ENCODE assay signal across 18 cellular contexts in genomic region chr9:133980864-133981588, GRCh38. TPM values are rescaled to one million over a fixed set of nuclear protein-coding genes. Genes with fewer than 3 reads are reported as not detected.
DNase-seq lines count a peak whose midpoint lies in the region; ATAC-seq, FAIRE-seq and TF ChIP-seq lines count a peak whose summit lies in the region.
"Had no signal": no experiment of that assay in that cellular context is flagged by ENCODE, and none has a peak within 500 bp of the region (broad histone marks: within the 10 kb centered on the region; RNA-seq: fewer than 3 reads in every experiment).

No MANE protein-coding gene starts in this region.

- no peak overlapping the region for H2AFZ ChIP-seq in HepG2 (ENCODE audit: low read length)

- H3K36me3 ChIP-seq in SJCRH30: no peaks in the 10 kb centered on the region
- H3K36me3 ChIP-seq in HepG2 (replicated peaks in 1 of 2; ENCODE audit: control insufficient read depth in 1 of 2, insufficient read depth in 2 of 2, low read length in 2 of 2): peaks cover under 1 to 13% of the 10 kb centered on the region in 2 experiments; a peak in 4 of 5 replicates
- H3K36me3 ChIP-seq: gastroesophageal sphincter, vagina had no signal

- peaks cover 14% of the 10 kb centered on the region for H4K20me1 ChIP-seq in HepG2 (ENCODE audit: insufficient read depth, low read length)

- intact Hi-C loops in HepG2 (cut with micrococcal nuclease; ENCODE audit: unreplicated experiment): no loop called here

- H3K9me3 Mint-ChIP-seq in stimulated activated memory B cell treated with anti-CD40 and anti-IgM and Interleukin-4, amounts not matched to agents 10 μg/mL and 1 μg/mL and 100 μg/mL, for 72 hours: no peaks in the 10 kb centered on the region
- H3K9me3 Mint-ChIP-seq: activated CD4-positive, alpha-beta T cell treated with anti-CD3 and anti-CD28 coated beads, Interleukin-2, amount 10 ng/mL, durations not matched to agents 7 days and 5 days; CD4-positive, alpha-beta T cell had no signal

- no peaks in the 10 kb centered on the region for H3K27me3 ChIP-seq in SJCRH30
- H3K27me3 ChIP-seq in HepG2 (ENCODE audit: control insufficient read depth in 1 of 2, insufficient read depth in 2 of 2, low read length in 2 of 2): no peaks in the 10 kb centered on the region
- H3K27me3 ChIP-seq: gastroesophageal sphincter, vagina had no signal

- in situ Hi-C loops in HepG2 (cut with HindIII; ENCODE audit: extremely low pct_ligation_motif_present, low pct_unique_long_range_greater_than_20kb): no loop called here

- peak overlapping the region; percentile 67 for H3K4me3 Mint-ChIP-seq in stimulated activated memory B cell treated with anti-CD40 and anti-IgM and Interleukin-4, amounts not matched to agents 10 μg/mL and 1 μg/mL and 100 μg/mL, for 72 hours
- H3K4me3 Mint-ChIP-seq: activated CD4-positive, alpha-beta T cell treated with anti-CD3 and anti-CD28 coated beads, Interleukin-2, amount 10 ng/mL, durations not matched to agents 7 days and 5 days; CD4-positive, alpha-beta T cell had no signal

- peaks cover 52% of the 10 kb centered on the region for H3K4me1 ChIP-seq in SJCRH30
- peaks cover 66% of the 10 kb centered on the region for H3K4me1 ChIP-seq in HepG2 (ENCODE audit: insufficient read depth, low read length)

- WGBS in HepG2 (ENCODE audit: low lambda C conversion rate): 88% methylated on average over 8 of the region's 25 CpGs

- BruUV-seq in HepG2 (replicated peaks; lab: Mats Ljungman, UMichigan): no TSS peak

- TF ChIP-seq EP300 in HepG2 (IDR thresholded peaks at IDR 0.05; ENCODE audit: low read depth in 2 of 2, low read length in 2 of 2) (no peak), HepG2 (CRISPR knock-in tag; IDR thresholded peaks at IDR 0.05; ENCODE audit: borderline replicate concordance) (no peak)

- H3K4me3 ChIP-seq in SJCRH30: no peak overlapping the region
- peak overlapping the region in 1 of 3 experiments; percentile 73; a peak in 2 of 6 replicates for H3K4me3 ChIP-seq in HepG2 (replicated peaks in 1 of 3; ENCODE audit: insufficient read depth in 1 of 3, low read depth in 2 of 3, low read length in 3 of 3)
- no peak overlapping the region for H3K4me3 ChIP-seq in foreskin fibroblast (ENCODE audit: low read depth in 1 of 2, low read length in 2 of 2)
- H3K4me3 ChIP-seq: coronary artery, gastroesophageal sphincter, vagina had no signal

- POLR2A ChIA-PET in HepG2 (lab: Yijun Ruan, JAX): interaction anchor here (2.6 to 3.3 kb wide), 2 partner anchors 9 to 66 kb away, joined by 13 to 24 read pairs; no protein-coding TSS in a partner anchor

- H3K27me3 Mint-ChIP-seq in stimulated activated memory B cell treated with anti-CD40 and anti-IgM and Interleukin-4, amounts not matched to agents 10 μg/mL and 1 μg/mL and 100 μg/mL, for 72 hours: no peaks in the 10 kb centered on the region
- H3K27me3 Mint-ChIP-seq: activated CD4-positive, alpha-beta T cell treated with anti-CD3 and anti-CD28 coated beads, Interleukin-2, amount 10 ng/mL, durations not matched to agents 7 days and 5 days; CD4-positive, alpha-beta T cell had no signal

- ATAC-seq in HepG2 (no peak), HG02610 (IDR thresholded peaks at IDR 0.05; ENCODE audit: unreplicated experiment) (no peak)
- no peak for ATAC-seq in stimulated activated memory B cell treated with anti-CD40 and anti-IgM and Interleukin-4, amounts not matched to agents 10 μg/mL and 1 μg/mL and 100 μg/mL, for 72 hours
- ATAC-seq: gastroesophageal sphincter had no signal

- H3K9me3 ChIP-seq in SJCRH30 (replicated peaks) (no peaks in the 10 kb centered on the region), HepG2 (ENCODE audit: low read length) (no peaks in the 10 kb centered on the region)
- H3K9me3 ChIP-seq: gastroesophageal sphincter, vagina had no signal

- CTCF ChIA-PET in HepG2 (lab: Yijun Ruan, JAX; ENCODE audit: low intra/inter-chr PET ratio, low total read pairs): no interaction called here

- no peak overlapping the region; the same call in 1 of the 2 replicates for H3K9ac ChIP-seq in HepG2 (ENCODE audit: insufficient read depth, low read depth, low read length)

- H3K27ac ChIP-seq in SJCRH30: peak overlapping the region; percentile 68
- peak overlapping the region; percentile 92 for H3K27ac ChIP-seq in HepG2 (ENCODE audit: extremely low read length, insufficient read depth, low read length)
- H3K27ac ChIP-seq: coronary artery, gastroesophageal sphincter, vagina had no signal

- TF ChIP-seq RAD21 in HepG2 (CRISPR knock-in tag; IDR thresholded peaks at IDR 0.05): no peak

- H3K27ac Mint-ChIP-seq in stimulated activated memory B cell treated with anti-CD40 and anti-IgM and Interleukin-4, amounts not matched to agents 10 μg/mL and 1 μg/mL and 100 μg/mL, for 72 hours: peak overlapping the region; percentile 68
- H3K27ac Mint-ChIP-seq: activated CD4-positive, alpha-beta T cell treated with anti-CD3 and anti-CD28 coated beads, Interleukin-2, amount 10 ng/mL, durations not matched to agents 7 days and 5 days; CD4-positive, alpha-beta T cell had no signal

- TF ChIP-seq CTCF in HepG2 (CRISPR knock-in tag; IDR thresholded peaks at IDR 0.05) (no peak), foreskin fibroblast (IDR thresholded peaks at IDR 0.05; ENCODE audit: low read depth, low read length) (no peak)

- peaks cover 80% of the 10 kb centered on the region for H3K4me1 Mint-ChIP-seq in stimulated activated memory B cell treated with anti-CD40 and anti-IgM and Interleukin-4, amounts not matched to agents 10 μg/mL and 1 μg/mL and 100 μg/mL, for 72 hours
- H3K4me1 Mint-ChIP-seq: activated CD4-positive, alpha-beta T cell treated with anti-CD3 and anti-CD28 coated beads, Interleukin-2, amount 10 ng/mL, durations not matched to agents 7 days and 5 days had no signal

- H3K4me2 ChIP-seq in HepG2 (ENCODE audit: low read depth, low read length): peak overlapping the region; percentile 95; the same call in 1 of the 2 replicates

- DNase-seq in activated naive CD4-positive, alpha-beta T cell treated with anti-CD3 and anti-CD28 coated beads, Interleukin-2, amount 50 U/mL, for 16 hours: peak; percentile 7
- DNase-seq in activated naive CD4-positive, alpha-beta T cell treated with Interleukin-2 at 50 U/mL for 16 hours: no peak
- no peak for DNase-seq in SJCRH30
- no peak for DNase-seq in HepG2 (ENCODE audit: low spot score)
- no peak for DNase-seq in GM19238 (ENCODE audit: insufficient read length, low spot score)
- no peak for DNase-seq in foreskin fibroblast
- DNase-seq: activated CD4-positive, alpha-beta T cell treated with anti-CD3 and anti-CD28 coated beads, Interleukin-2, amount 10 ng/mL, durations not matched to agents 7 days and 5 days; activated CD8-positive, alpha-beta memory T cell treated with anti-CD3 and anti-CD28 coated beads, Interleukin-2, amount 50 U/mL, for 48 hours; activated gamma-delta T cell treated with Interleukin-2 at 50 U/mL for 16 hours; CD4-positive, alpha-beta T cell; mammary epithelial cell; NCI-H146 had no signal

- FAIRE-seq in HepG2 (lab: Jason Lieb, UNC): no peak
- FAIRE-seq: GM19239 had no signal

- no peak for TF ChIP-seq POLR2A in HepG2 (IDR thresholded peaks at IDR 0.05; ENCODE audit: insufficient read depth in 1 of 2, low read depth in 2 of 2, low read length in 2 of 2)

- H3K79me2 ChIP-seq in HepG2 (ENCODE audit: insufficient read depth, low read length): peaks cover 95% of the 10 kb centered on the region

- H3K36me3 Mint-ChIP-seq in stimulated activated memory B cell treated with anti-CD40 and anti-IgM and Interleukin-4, amounts not matched to agents 10 μg/mL and 1 μg/mL and 100 μg/mL, for 72 hours: peaks cover 15% of the 10 kb centered on the region

RNA-seq across cellular contexts. Expression of gene VAV2, which starts 11.1 kb away (rescaled TPM):
- 24.0 and 28.0 TPM in 2 replicates for total RNA-seq in SJCRH30 (2014; rRNA removed; shearing (Covaris generic))
- total RNA-seq in HepG2 (2016; rRNA removed; fragmentation: Illumina TruSeq; extraction: Trizol): 21.2 and 22.5 TPM in 2 replicates
- total RNA-seq in HepG2 (2016; cell fraction: cytosol; rRNA removed; fragmentation: Illumina TruSeq; extraction: Trizol; ENCODE audit: low read depth): 11.6 and 15.3 TPM in 2 replicates
- 17.5 and 22.6 TPM in 2 replicates for total RNA-seq in HepG2 (2016; cell fraction: insoluble cytoplasmic fraction; rRNA removed; fragmentation: Illumina TruSeq; extraction: Trizol)
- 15.0 and 15.8 TPM in 2 replicates for total RNA-seq in HepG2 (2016; cell fraction: membrane; rRNA removed; fragmentation: Illumina TruSeq; extraction: Trizol)
- 24.8 and 26.3 TPM in 2 replicates for total RNA-seq in HepG2 (2016; cell fraction: nucleus; rRNA removed; fragmentation: Illumina TruSeq; extraction: Trizol)
- polyA plus RNA-seq in HepG2 (2011; rRNA removed): 22.9 and 32.7 TPM in 2 replicates
- polyA plus RNA-seq in HepG2 (2011; cell fraction: cytosol; rRNA removed): 23.2 and 24.2 TPM in 2 replicates
- polyA plus RNA-seq in HepG2 (2011; cell fraction: nucleus; rRNA removed): 70.9 and 79.3 TPM in 2 replicates
- 34.9 and 35.5 TPM in 2 replicates for polyA plus RNA-seq in HepG2 (2012)
- polyA plus RNA-seq in HepG2 (2016; cell fraction: cytosol; fragmentation: Illumina TruSeq; extraction: Trizol; ENCODE audit: low read depth): 2.1 and 2.5 TPM in 2 replicates
- polyA plus RNA-seq in HepG2 (2016; cell fraction: insoluble cytoplasmic fraction; fragmentation: Illumina TruSeq; extraction: Trizol; ENCODE audit: low read depth): 21.5 and 26.8 TPM in 2 replicates
- 8.7 and 9.2 TPM in 2 replicates for polyA plus RNA-seq in HepG2 (2016; cell fraction: membrane; fragmentation: Illumina TruSeq; extraction: Trizol; ENCODE audit: low read depth)
- 61.9 and 62.3 TPM in 2 replicates for polyA plus RNA-seq in HepG2 (2016; cell fraction: nucleus; fragmentation: Illumina TruSeq; extraction: Trizol; ENCODE audit: insufficient read depth, low read depth)
- 37.6 and 51.8 TPM in 2 replicates for polyA minus RNA-seq in HepG2 (2011; rRNA and poly(A)+ RNA removed; ENCODE audit: low replicate concordance)
- 33.6 and 35.2 TPM in 2 replicates for polyA minus RNA-seq in HepG2 (2011; cell fraction: cytosol; rRNA and poly(A)+ RNA removed)
- 32.7 and 34.4 TPM in 2 replicates for polyA minus RNA-seq in HepG2 (2011; cell fraction: nucleus; rRNA and poly(A)+ RNA removed)

RNA-seq across cellular contexts. Expression of gene BRD3OS, which starts 44.3 kb away (rescaled TPM):
- total RNA-seq in SJCRH30 (2014; rRNA removed; shearing (Covaris generic)): 20.1 and 20.2 TPM in 2 replicates
- total RNA-seq in HepG2 (2016; rRNA removed; fragmentation: Illumina TruSeq; extraction: Trizol): 4.9 and 5.0 TPM in 2 replicates
- total RNA-seq in HepG2 (2016; cell fraction: cytosol; rRNA removed; fragmentation: Illumina TruSeq; extraction: Trizol; ENCODE audit: low read depth): 2.6 and 4.1 TPM in 2 replicates
- 4.9 and 5.5 TPM in 2 replicates for total RNA-seq in HepG2 (2016; cell fraction: insoluble cytoplasmic fraction; rRNA removed; fragmentation: Illumina TruSeq; extraction: Trizol)
- 10.3 and 11.9 TPM in 2 replicates for total RNA-seq in HepG2 (2016; cell fraction: membrane; rRNA removed; fragmentation: Illumina TruSeq; extraction: Trizol)
- 3.1 and 4.3 TPM in 2 replicates for total RNA-seq in HepG2 (2016; cell fraction: nucleus; rRNA removed; fragmentation: Illumina TruSeq; extraction: Trizol)
- polyA plus RNA-seq in HepG2 (2011; rRNA removed): 3.9 and 5.7 TPM in 2 replicates
- polyA plus RNA-seq in HepG2 (2011; cell fraction: cytosol; rRNA removed): 3.3 and 4.0 TPM in 2 replicates
- polyA plus RNA-seq in HepG2 (2011; cell fraction: nucleus; rRNA removed): 3.3 and 3.7 TPM in 2 replicates
- 2.3 and 2.6 TPM in 2 replicates for polyA plus RNA-seq in HepG2 (2012)
- 4.5 and 6.0 TPM in 2 replicates for polyA plus RNA-seq in HepG2 (2016; cell fraction: cytosol; fragmentation: Illumina TruSeq; extraction: Trizol; ENCODE audit: low read depth)
- 5.4 and 5.8 TPM in 2 replicates for polyA plus RNA-seq in HepG2 (2016; cell fraction: insoluble cytoplasmic fraction; fragmentation: Illumina TruSeq; extraction: Trizol; ENCODE audit: low read depth)
- polyA plus RNA-seq in HepG2 (2016; cell fraction: membrane; fragmentation: Illumina TruSeq; extraction: Trizol; ENCODE audit: low read depth): 8.8 and 10.1 TPM in 2 replicates
- 4.3 and 5.4 TPM in 2 replicates for polyA plus RNA-seq in HepG2 (2016; cell fraction: nucleus; fragmentation: Illumina TruSeq; extraction: Trizol; ENCODE audit: insufficient read depth, low read depth)
- 5.6 and 12.7 TPM in 2 replicates for polyA minus RNA-seq in HepG2 (2011; rRNA and poly(A)+ RNA removed; ENCODE audit: low replicate concordance)
- polyA minus RNA-seq in HepG2 (2011; cell fraction: cytosol; rRNA and poly(A)+ RNA removed): 2.5 and 3.1 TPM in 2 replicates
- 1.5 and 2.1 TPM in 2 replicates for polyA minus RNA-seq in HepG2 (2011; cell fraction: nucleus; rRNA and poly(A)+ RNA removed)
